In the genomic region with DNA sequence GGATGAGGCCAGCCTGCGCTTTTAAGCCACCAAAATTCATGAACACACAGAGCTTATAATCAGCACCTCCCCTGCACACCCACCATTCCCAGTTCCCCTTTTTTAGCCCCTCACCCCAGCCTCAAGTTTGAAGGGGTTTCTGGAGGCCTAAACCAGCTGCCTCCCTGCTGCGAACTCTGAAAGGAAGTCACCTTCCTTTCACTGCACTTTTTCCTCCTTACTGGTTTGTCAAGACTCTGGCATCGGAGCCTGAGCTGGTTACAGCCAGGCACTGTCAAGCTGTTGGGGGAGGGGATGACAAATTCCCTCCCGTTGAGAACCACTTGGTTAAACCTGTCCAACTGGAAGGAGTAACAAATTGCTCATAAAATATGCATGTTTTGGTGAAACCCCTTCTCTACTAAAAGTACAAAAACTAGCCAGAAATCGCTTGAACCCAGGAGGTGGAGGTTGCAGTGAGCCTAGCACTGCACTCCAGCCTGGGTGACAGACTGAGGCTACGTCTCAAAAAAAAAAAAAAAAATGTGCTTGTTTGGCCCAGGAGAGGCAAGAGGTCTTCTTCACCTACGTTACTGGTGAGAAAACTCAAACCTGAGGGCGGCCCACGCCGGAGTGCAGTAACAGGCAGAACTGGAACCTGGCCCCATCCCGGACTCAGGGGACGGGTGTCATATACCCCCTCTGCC, we compare ENCODE assay signal across 6 cellular contexts.
DNase-seq lines count a peak whose midpoint lies in the region.

No MANE protein-coding gene starts in this region.

- no peaks in the 10 kb centered on the region for H3K27me3 ChIP-seq in stomach smooth muscle (ENCODE audit: control insufficient read depth in 1 of 2, insufficient read depth in 2 of 2, low read length in 2 of 2)

- H3K4me1 ChIP-seq in stomach smooth muscle (ENCODE audit: control insufficient read depth, insufficient read depth, low read length), result peaks cover 16% of the 10 kb centered on the region

- DNase-seq in NCI-H82 (lab: John Stamatoyannopoulos, UW) (peak; percentile 36), NCI-H82 treated with DMSO at 0.1 percent for 48 hours (lab: John Stamatoyannopoulos, UW; ENCODE audit: unreplicated experiment) (no peak), NOMO-1 treated with DMSO at 0.1 percent for 48 hours (lab: John Stamatoyannopoulos, UW; ENCODE audit: unreplicated experiment) (peak; percentile 83), fibroblast of gingiva (ENCODE audit: low read depth) (peak; percentile 31)
- no peak for DNase-seq in stimulated activated naive CD4-positive, alpha-beta T cell treated with Interleukin-2 at 50 U/mL for 16 hours (lab: John Stamatoyannopoulos, UW)

- H3K4me3 ChIP-seq in stomach smooth muscle (ENCODE audit: low read length in 2 of 2), result peak overlapping the region; percentile 35 to 80

- no peaks in the 10 kb centered on the region for H3K36me3 ChIP-seq in stomach smooth muscle (ENCODE audit: control insufficient read depth in 2 of 2, insufficient read depth in 2 of 2, low read length in 2 of 2)

- H3K27ac ChIP-seq in stomach smooth muscle (ENCODE audit: low read length), result no peak overlapping the region

- H3K9me3 ChIP-seq in stomach smooth muscle (ENCODE audit: control insufficient read depth in 2 of 2, low read length in 2 of 2), result no peaks in the 10 kb centered on the region

- no peak overlapping the region for H3K9ac ChIP-seq in stomach smooth muscle (ENCODE audit: low read length in 2 of 2)

Comparison
In these comparisons a context has a peak if more than half of its experiments do, and no peak if none do; other contexts are left out.
1. DNase-seq: peak in NCI-H82 (single experiment), NOMO-1 treated with DMSO at 0.1 percent for 48 hours (single experiment) and fibroblast of gingiva (single experiment); none in NCI-H82 treated with DMSO at 0.1 percent for 48 hours (single experiment) and stimulated activated naive CD4-positive, alpha-beta T cell treated with Interleukin-2 at 50 U/mL for 16 hours (single experiment).